9 cellular contexts compared by ENCODE assay signal in genomic region chr7:12257582-12257981, GRCh38. TPM values are rescaled to one million over a fixed set of nuclear protein-coding genes. Genes with fewer than 3 reads are reported as not detected.
DNase-seq lines count a peak whose midpoint lies in the region; ATAC-seq and TF ChIP-seq lines count a peak whose summit lies in the region.
"Had no signal": no experiment of that assay in that cellular context is flagged by ENCODE, and none has a peak within 500 bp of the region (broad histone marks: within the 10 kb centered on the region; RNA-seq: fewer than 3 reads in every experiment).

No MANE protein-coding gene starts in this region.

- peak overlapping the region; percentile 13 for H3K27ac ChIP-seq in CD8-positive, alpha-beta T cell (ENCODE audit: low read depth, low read length)
- H3K27ac ChIP-seq in A673 (ENCODE audit: low read depth, low read length, poor library complexity, severe bottlenecking): no peak overlapping the region

- peak overlapping the region; percentile 5 for H3K4me3 ChIP-seq in CD8-positive, alpha-beta T cell (ENCODE audit: low read depth, low read length)
- no peak overlapping the region for H3K4me3 ChIP-seq in A673 (ENCODE audit: low read depth, low read length, poor library complexity, severe bottlenecking)

- DNase-seq in CD8-positive, alpha-beta T cell: no peak
- peak; percentile 43 for DNase-seq in SIG-M5 (lab: John Stamatoyannopoulos, UW)
- peak; percentile 21 for DNase-seq in fibroblast of the conjunctiva (ENCODE audit: low read depth)
- no peak for DNase-seq in A673 (ENCODE audit: low spot score)
- DNase-seq in retina: no peak
- DNase-seq in ecto neural progenitor cell (ENCODE audit: low spot score): no peak

- peaks cover 6% of the 10 kb centered on the region for H3K4me1 Mint-ChIP-seq in CD8-positive, alpha-beta T cell (ENCODE audit: low read depth)

- CTCF ChIA-PET in CD8-positive, alpha-beta T cell (lab: Charles Lee): interaction anchor here (0.6 kb wide), 1 partner anchor 36 kb away, joined by 4 read pairs; no protein-coding TSS in a partner anchor
- CTCF ChIA-PET in A673 (lab: Charles Lee): no interaction called here

- peak; percentile 96 for ATAC-seq in CD8-positive, alpha-beta T cell
- ATAC-seq in GM19043 (IDR thresholded peaks at IDR 0.05; ENCODE audit: low read depth, unreplicated experiment) (peak; percentile 100), HG03103 (IDR thresholded peaks at IDR 0.05; ENCODE audit: low read depth, unreplicated experiment) (peak; percentile 100)

- no peak overlapping the region for H3K27ac Mint-ChIP-seq in CD8-positive, alpha-beta T cell
- H3K27ac Mint-ChIP-seq: IgD-negative memory B cell had no signal

- BruUV-seq in A673 (replicated peaks; lab: Mats Ljungman, UMichigan): no TSS peak

- peaks cover 19% of the 10 kb centered on the region for H3K4me1 ChIP-seq in CD8-positive, alpha-beta T cell (ENCODE audit: insufficient read depth, low read length)
- H3K4me1 ChIP-seq in A673 (ENCODE audit: insufficient read depth, low read length, poor library complexity, severe bottlenecking): no peaks in the 10 kb centered on the region

- peaks cover under 1% of the 10 kb centered on the region for H3K9me3 Mint-ChIP-seq in CD8-positive, alpha-beta T cell

- no peaks in the 10 kb centered on the region for H3K9me3 ChIP-seq in CD8-positive, alpha-beta T cell (ENCODE audit: low read length)
- no peaks in the 10 kb centered on the region for H3K9me3 ChIP-seq in A673 (ENCODE audit: low read depth, low read length, poor library complexity, severe bottlenecking)

- no peaks in the 10 kb centered on the region for H3K27me3 Mint-ChIP-seq in CD8-positive, alpha-beta T cell (ENCODE audit: low read depth)
- H3K27me3 Mint-ChIP-seq: IgD-negative memory B cell had no signal

- intact Hi-C loops in CD8-positive, alpha-beta T cell (cut with DNase I, micrococcal nuclease): loop anchor here in 1 of 2 experiments (1.0 kb wide), 1 partner anchor 46 kb away; the partner anchor contains the start of gene TMEM106B
- intact Hi-C loops in A673 (cut with micrococcal nuclease; ENCODE audit: unreplicated experiment): no loop called here

- TF ChIP-seq CTCF in CD8-positive, alpha-beta T cell (IDR thresholded peaks at IDR 0.05): no peak
- no peak for TF ChIP-seq CTCF in A673 (conservative IDR thresholded peaks at IDR 0.05; ENCODE audit: low read depth, low read length)

- no peaks in the 10 kb centered on the region for H3K36me3 ChIP-seq in CD8-positive, alpha-beta T cell (ENCODE audit: insufficient read depth, low read length)
- no peaks in the 10 kb centered on the region for H3K36me3 ChIP-seq in A673 (ENCODE audit: insufficient read depth, low read length, poor library complexity, severe bottlenecking)

- POLR2A ChIA-PET in CD8-positive, alpha-beta T cell (lab: Charles Lee): interaction anchor here (1.8 kb wide), 1 partner anchor 47 kb away, joined by 14 read pairs; the partner anchor contains the start of gene TMEM106B
- POLR2A ChIA-PET in A673 (lab: Charles Lee; ENCODE audit: low non-redundant PET): no interaction called here

- no peaks in the 10 kb centered on the region for H3K36me3 Mint-ChIP-seq in CD8-positive, alpha-beta T cell
- H3K36me3 Mint-ChIP-seq: IgD-negative memory B cell had no signal

- H3K4me3 Mint-ChIP-seq in CD8-positive, alpha-beta T cell: no peak overlapping the region
- H3K4me3 Mint-ChIP-seq: IgD-negative memory B cell had no signal

- H3K27me3 ChIP-seq in CD8-positive, alpha-beta T cell (ENCODE audit: insufficient read depth, low read length): no peaks in the 10 kb centered on the region
- H3K27me3 ChIP-seq in A673 (replicated peaks; ENCODE audit: insufficient read depth, low read depth, low read length, poor library complexity): no peaks in the 10 kb centered on the region

RNA-seq across cellular contexts. Expression of gene TMEM106B, which starts 46.5 kb away (rescaled TPM):
- total RNA-seq in CD8-positive, alpha-beta T cell: 10 to 100 TPM; 15.0 to 17.3 TPM
- 34.5 and 37.1 TPM in 2 replicates for total RNA-seq in A673 (2021)

Comparison
In these comparisons a context has a peak if more than half of its experiments do, and no peak if none do; other contexts are left out.
1. DNase-seq: peak in SIG-M5 (single experiment) and fibroblast of the conjunctiva (single experiment); none in CD8-positive, alpha-beta T cell (0 of 7), A673 (single experiment), retina (single experiment) and ecto neural progenitor cell (single experiment).
2. Peak in every context shown above with its lines, with median percentiles within 50 percentile points of each other: ATAC-seq.